In the genomic region with DNA sequence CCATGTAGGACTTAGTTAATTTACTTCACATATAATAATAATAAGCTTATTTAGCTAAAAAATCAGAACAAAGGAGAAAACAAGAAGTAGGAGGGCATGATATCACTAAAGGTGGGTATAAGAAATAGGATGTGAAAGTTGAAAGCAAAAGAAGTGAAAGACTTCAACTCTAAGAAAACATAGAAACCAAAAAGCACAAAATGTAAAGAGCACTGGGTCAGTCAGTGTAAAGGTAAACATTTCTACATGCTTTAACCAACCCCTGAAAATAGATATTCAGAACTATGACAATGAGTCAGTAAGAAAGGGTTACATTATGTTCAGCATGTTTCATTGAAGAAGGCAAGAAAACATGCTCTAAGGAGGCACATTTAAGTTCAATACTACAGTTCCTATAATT, we compare ENCODE assay signal across 15 cellular contexts.
A peak's percentile ranks its signal among the peaks of the same experiment; 100 is the strongest.
DNase-seq lines count a peak whose midpoint lies in the region; ATAC-seq and TF ChIP-seq lines count a peak whose summit lies in the region.
"Had no signal": no experiment of that assay in that cellular context is flagged by ENCODE, and none has a peak within 500 bp of the region (broad histone marks: within the 10 kb centered on the region; RNA-seq: fewer than 3 reads in every experiment).

No MANE protein-coding gene starts in this region.

- H3K4me3 Mint-ChIP-seq in memory B cell (no peak overlapping the region), type B pancreatic cell (no peak overlapping the region)
- H3K4me3 Mint-ChIP-seq: nephron progenitor cell had no signal

- ATAC-seq in GM18873 (IDR thresholded peaks at IDR 0.05; ENCODE audit: low FRiP score, unreplicated experiment), result peak; percentile 89
- peak; percentile 99 for ATAC-seq in GM21576 (IDR thresholded peaks at IDR 0.05; ENCODE audit: unreplicated experiment)
- ATAC-seq in HG03095 (IDR thresholded peaks at IDR 0.05; ENCODE audit: unreplicated experiment), result peak; percentile 95
- ATAC-seq in memory B cell (ENCODE audit: low read depth), result peak; percentile 54
- ATAC-seq: K562, Right ventricle myocardium inferior had no signal

- H3K27me3 Mint-ChIP-seq in memory B cell (no peaks in the 10 kb centered on the region), type B pancreatic cell (no peaks in the 10 kb centered on the region)

- H3K27ac Mint-ChIP-seq in memory B cell, result no peak overlapping the region
- H3K27ac Mint-ChIP-seq in type B pancreatic cell, result no peak overlapping the region
- H3K27ac Mint-ChIP-seq: nephron progenitor cell had no signal

- H3K4me1 Mint-ChIP-seq in memory B cell, result peaks cover 4% of the 10 kb centered on the region
- H3K4me1 Mint-ChIP-seq in type B pancreatic cell (ENCODE audit: unreplicated experiment), result no peaks in the 10 kb centered on the region
- H3K4me1 Mint-ChIP-seq: nephron progenitor cell had no signal

- DNase-seq in memory B cell (ENCODE audit: low spot score in 2 of 2) (no peak), NCI-H1694 (lab: John Stamatoyannopoulos, UW) (no peak), type B pancreatic cell (ENCODE audit: extremely low spot score, unreplicated experiment) (no peak), dermis blood vessel endothelial cell (no peak)
- DNase-seq in activated CD8-positive, alpha-beta memory T cell treated with anti-CD3 and anti-CD28 coated beads for 24 hours, result no peak
- DNase-seq: activated CD4-positive, CD25-positive, alpha-beta regulatory T cell; activated effector memory CD4-positive, alpha-beta T cell treated with Interleukin-2 at 50 U/mL for 16 hours; central memory CD4-positive, alpha-beta T cell; nephron progenitor cell; stimulated activated naive CD4-positive, alpha-beta T cell treated with Interleukin-2 at 50 U/mL for 16 hours had no signal

- H3K36me3 Mint-ChIP-seq in memory B cell (peaks cover 16% of the 10 kb centered on the region), type B pancreatic cell (peaks cover 33% of the 10 kb centered on the region)

- TF ChIP-seq CTCF in type B pancreatic cell (conservative IDR thresholded peaks at IDR 0.05), result no peak

- H3K9me3 Mint-ChIP-seq in memory B cell (no peaks in the 10 kb centered on the region), type B pancreatic cell (no peaks in the 10 kb centered on the region)
